8 cellular contexts compared by ENCODE assay signal in genomic region chr14:104827173-104828055, GRCh38. TPM values are rescaled to one million over a fixed set of nuclear protein-coding genes. Genes with fewer than 3 reads are reported as not detected.
DNase-seq lines count a peak whose midpoint lies in the region; ATAC-seq and TF ChIP-seq lines count a peak whose summit lies in the region.

No MANE protein-coding gene starts in this region.

- TF ChIP-seq CTCF in GM12873 (IDR thresholded peaks at IDR 0.05; ENCODE audit: insufficient read depth, low read depth, low read length, missing control alignments) (peak; percentile 55), WI38 (IDR thresholded peaks at IDR 0.05; ENCODE audit: low read depth, low read length) (peak; percentile 50), coronary artery (IDR thresholded peaks at IDR 0.05) (no peak), lung (IDR thresholded peaks at IDR 0.05; ENCODE audit: control extremely low read depth, extremely low read depth) (no peak)

- no peaks in the 10 kb centered on the region for H3K36me3 ChIP-seq in lung (ENCODE audit: control insufficient read depth in 2 of 2, insufficient read depth in 2 of 2, low read length in 2 of 2)

- H3K27ac ChIP-seq in coronary artery (no peak overlapping the region), lung (ENCODE audit: low read depth in 1 of 2, low read length in 1 of 2) (no peak overlapping the region)

- DNase-seq in NCI-H146 treated with DMSO at 0.1 percent for 48 hours (lab: John Stamatoyannopoulos, UW; ENCODE audit: unreplicated experiment) = peak; percentile 76
- no peak for DNase-seq in coronary artery (ENCODE audit: low spot score)
- peak; percentile 57 for DNase-seq in lung (ENCODE audit: low spot score)
- DNase-seq in stimulated activated naive B cell treated with anti-CD40 and anti-IgM and Interleukin-4, amounts not matched to agents 10 μg/mL and 1 μg/mL and 100 μg/mL, for 72 hours = peak; percentile 44
- no peak for DNase-seq in midbrain (lab: John Stamatoyannopoulos, UW)
- no peak for DNase-seq in mucosa of gallbladder (ENCODE audit: low spot score)

- ATAC-seq in lung (ENCODE audit: insufficient read depth, low FRiP score) = peak; percentile 13
- ATAC-seq in stimulated activated naive B cell treated with anti-CD40 and anti-IgM and Interleukin-4, amounts not matched to agents 10 μg/mL and 1 μg/mL and 100 μg/mL, for 72 hours (replicated peaks) = peak; percentile 82 to 83

- H3K27ac Mint-ChIP-seq in stimulated activated naive B cell treated with anti-CD40 and anti-IgM and Interleukin-4, amounts not matched to agents 10 μg/mL and 1 μg/mL and 100 μg/mL, for 72 hours = no peak overlapping the region

- no peaks in the 10 kb centered on the region for H3K9me3 ChIP-seq in lung (ENCODE audit: control insufficient read depth in 2 of 2, insufficient read depth in 1 of 2, low read length in 1 of 2)

- H3K36me3 Mint-ChIP-seq in stimulated activated naive B cell treated with anti-CD40 and anti-IgM and Interleukin-4, amounts not matched to agents 10 μg/mL and 1 μg/mL and 100 μg/mL, for 72 hours = peaks cover 7% of the 10 kb centered on the region in 2 donors

- H3K4me3 ChIP-seq in WI38 (ENCODE audit: low read depth, low read length) = peak overlapping the region; percentile 35; the same call in 1 of the 2 replicates
- peak overlapping the region; percentile 78 for H3K4me3 ChIP-seq in coronary artery
- H3K4me3 ChIP-seq in lung = no peak overlapping the region

- H3K4me1 ChIP-seq in lung (ENCODE audit: control insufficient read depth in 2 of 2, insufficient read depth in 2 of 2, low read length in 2 of 2) = peaks cover 0 to 12% of the 10 kb centered on the region in 2 donors

- H3K27me3 ChIP-seq in lung (ENCODE audit: control insufficient read depth, insufficient read depth) = no peaks in the 10 kb centered on the region

- WGBS in lung, 2 donors = 7 to 10% methylated on average over 37 to 39 of the region's 39 CpGs

- peaks cover 21 to 33% of the 10 kb centered on the region in 2 donors for H3K27me3 Mint-ChIP-seq in stimulated activated naive B cell treated with anti-CD40 and anti-IgM and Interleukin-4, amounts not matched to agents 10 μg/mL and 1 μg/mL and 100 μg/mL, for 72 hours

- H3K9me3 Mint-ChIP-seq in stimulated activated naive B cell treated with anti-CD40 and anti-IgM and Interleukin-4, amounts not matched to agents 10 μg/mL and 1 μg/mL and 100 μg/mL, for 72 hours = peaks cover 9 to 13% of the 10 kb centered on the region in 2 donors

- peaks cover 24 to 42% of the 10 kb centered on the region in 2 donors for H3K4me1 Mint-ChIP-seq in stimulated activated naive B cell treated with anti-CD40 and anti-IgM and Interleukin-4, amounts not matched to agents 10 μg/mL and 1 μg/mL and 100 μg/mL, for 72 hours

- peak overlapping the region; percentile 81 to 88 for H3K4me3 Mint-ChIP-seq in stimulated activated naive B cell treated with anti-CD40 and anti-IgM and Interleukin-4, amounts not matched to agents 10 μg/mL and 1 μg/mL and 100 μg/mL, for 72 hours

RNA-seq across cellular contexts. Expression of gene ZBTB42, which starts 26.5 kb away (rescaled TPM):
- total RNA-seq in lung (10 to 100 TPM; 10.2 to 18.6 TPM), mucosa of gallbladder (10.3 TPM)
- polyA plus RNA-seq in lung = 10 to 100 TPM; 11.4 to 11.9 TPM

RNA-seq across cellular contexts. Expression of gene AKT1, which starts 31.9 kb away (rescaled TPM):
- total RNA-seq in lung (100 to 1,000 TPM; 161 to 224 TPM), mucosa of gallbladder (166 TPM)
- 100 to 1,000 TPM; 142 to 159 TPM for polyA plus RNA-seq in lung

RNA-seq across cellular contexts. Expression of gene CEP170B, which starts 37.7 kb away (rescaled TPM):
- 10 to 100 TPM; 12.1 to 50.3 TPM for total RNA-seq in lung
- 10 to 100 TPM; 12.7 to 17.6 TPM for polyA plus RNA-seq in lung
- 95.6 TPM for total RNA-seq in mucosa of gallbladder

Comparison
In these comparisons a context has a peak if more than half of its experiments do, and no peak if none do; other contexts are left out.
1. CTCF ChIP-seq: peak in GM12873 (single experiment) and WI38 (single experiment); none in coronary artery (single experiment) and lung (single experiment).
2. DNase-seq: peak in NCI-H146 treated with DMSO at 0.1 percent for 48 hours (single experiment), lung (single experiment) and stimulated activated naive B cell treated with anti-CD40 and anti-IgM and Interleukin-4, amounts not matched to agents 10 μg/mL and 1 μg/mL and 100 μg/mL, for 72 hours (single experiment); none in coronary artery (single experiment), midbrain (single experiment) and mucosa of gallbladder (single experiment).